ENCODE assay signal across 22 cellular contexts in genomic region chr5:77360381-77360780, GRCh38.
"Had no signal": no experiment of that assay in that cellular context is flagged by ENCODE, and none has a peak within 500 bp of the region (broad histone marks: within the 10 kb centered on the region; RNA-seq: fewer than 3 reads in every experiment).

No MANE protein-coding gene starts in this region.

- H3K36me3 ChIP-seq: brain microvascular endothelial cell, cardiac muscle cell had no signal

- H3K9ac ChIP-seq: KMS-11 had no signal

- H3K27me3 ChIP-seq: brain microvascular endothelial cell, cardiac muscle cell had no signal

- H3K4me2 ChIP-seq: KMS-11 had no signal

- ATAC-seq: activated CD8-positive, alpha-beta memory T cell treated with anti-CD3 and anti-CD28 coated beads, Interleukin-2, amount 10 ng/mL, durations not matched to agents 7 days and 5 days; activated T-cell treated with anti-CD3 and anti-CD28 coated beads, Interleukin-2, amount 50 U/mL, for 4 hours; T-helper 17 cell; WTC11 had no signal

- DNase-seq: activated CD4-positive, alpha-beta T cell treated with anti-CD3 and anti-CD28 coated beads for 48 hours; activated CD4-positive, alpha-beta T cell treated with anti-CD3 and anti-CD28 coated beads, Interleukin-2, amount 50 U/mL, for 48 hours; activated CD4-positive, CD25-positive, alpha-beta regulatory T cell treated with anti-CD3 and anti-CD28 coated beads, Interleukin-2, amount 50 U/mL, for 72 hours; activated CD8-positive, alpha-beta memory T cell treated with anti-CD3 and anti-CD28 coated beads, Interleukin-2, amount 10 ng/mL, durations not matched to agents 7 days and 5 days; activated gamma-delta T cell; activated naive CD4-positive, alpha-beta T cell treated with anti-CD3 and anti-CD28 coated beads for 36 hours; activated T-cell treated with anti-CD3 and anti-CD28 coated beads, Interleukin-2, amount 50 U/mL, for 4 hours; amygdala; brain microvascular endothelial cell; MV-4-11; NCI-H1092 treated with DMSO at 0.1 percent for 48 hours; NCI-H1417 treated with DMSO at 0.1 percent for 48 hours; NCI-H1694; NCI-H2029; NCI-H524 treated with DMSO at 0.1 percent for 48 hours; NCI-H774; SIG-M5; T-helper 17 cell; T-helper 9 cell had no signal

- H3K4me3 ChIP-seq: cardiac muscle cell had no signal

- H3K27ac ChIP-seq: brain microvascular endothelial cell, cardiac muscle cell, KMS-11 had no signal
